8 cellular contexts compared by ENCODE assay signal in genomic region chr20:19661717-19662637, GRCh38.
DNase-seq lines count a peak whose midpoint lies in the region; ATAC-seq, FAIRE-seq and TF ChIP-seq lines count a peak whose summit lies in the region.

No MANE protein-coding gene starts in this region.

- H3K9me3 ChIP-seq in parathyroid adenoma (ENCODE audit: control insufficient read depth, low read length) = no peaks in the 10 kb centered on the region

- ATAC-seq in GM19463 (IDR thresholded peaks at IDR 0.05; ENCODE audit: unreplicated experiment) = no peak

- no peak overlapping the region for H3K4me3 ChIP-seq in parathyroid adenoma (ENCODE audit: low read depth, low read length)

- peaks cover 6% of the 10 kb centered on the region for H3K4me1 ChIP-seq in parathyroid adenoma

- H2AFZ ChIP-seq in parathyroid adenoma = peak overlapping the region; percentile 6

- H3K27ac ChIP-seq in parathyroid adenoma = no peak overlapping the region

- no peaks in the 10 kb centered on the region for H3K79me2 ChIP-seq in parathyroid adenoma

- no peak overlapping the region for H3K9ac ChIP-seq in parathyroid adenoma

- intact Hi-C loops in head of caudate nucleus (cut with DNase I) = loop anchor here (5.0 to 10.0 kb wide), 2 partner anchors 450 to 1027 kb away; partner anchors contain the start of gene SLC24A3

- no peaks in the 10 kb centered on the region for H3K27me3 ChIP-seq in parathyroid adenoma (ENCODE audit: control insufficient read depth, insufficient read depth, low read length)

- no peak overlapping the region for H3K4me2 ChIP-seq in parathyroid adenoma (ENCODE audit: low read length)

- H3K36me3 ChIP-seq in parathyroid adenoma (ENCODE audit: control insufficient read depth, insufficient read depth, low read length) = no peaks in the 10 kb centered on the region

- in situ Hi-C loops in ACHN (cut with HindIII; ENCODE audit: low pct_ligation_motif_present, low pct_unique_long_range_greater_than_20kb, low sequenced_read_pairs) = no loop called here

- no peak for TF ChIP-seq POLR2A in GM12892 (IDR thresholded peaks at IDR 0.05; ENCODE audit: low read depth, low read length)

- FAIRE-seq in GM12892 (lab: Jason Lieb, UNC) = peak; percentile 90

- DNase-seq in ACHN (peak; percentile 55), GM12892 (ENCODE audit: insufficient read length) (no peak), LHCN-M2 (ENCODE audit: low read depth) (peak; percentile 58), OCI-M2 (lab: John Stamatoyannopoulos, UW; ENCODE audit: unreplicated experiment) (peak; percentile 16), head of caudate nucleus (peak; percentile 46 to 90 (median 74))
- peak; percentile 9 for DNase-seq in activated gamma-delta T cell treated with anti-CD3 and anti-CD28 coated beads, Interleukin-2, amount 50 U/mL, for 16 hours (ENCODE audit: low read depth)

- peak; percentile 99 for TF ChIP-seq CTCF in parathyroid adenoma (IDR thresholded peaks at IDR 0.05)
